Comparison of ENCODE assay signal across 9 cellular contexts in the genomic region with DNA sequence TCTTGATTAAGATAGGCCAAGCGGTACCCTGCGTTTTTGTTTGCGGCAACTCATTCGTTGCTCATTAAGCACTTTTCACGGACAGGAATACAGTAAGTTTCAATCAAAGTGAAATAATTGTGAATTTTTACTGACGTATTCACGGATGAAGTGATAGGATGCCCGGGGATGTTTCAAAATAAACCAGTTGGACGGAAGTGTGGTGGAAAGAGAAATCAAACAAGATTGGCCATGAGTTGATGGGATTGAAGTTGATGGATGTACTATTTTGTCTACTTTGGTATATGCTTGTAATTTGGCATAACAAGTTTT. TPM values are rescaled to one million over a fixed set of nuclear protein-coding genes. Genes with fewer than 3 reads are reported as not detected.
DNase-seq lines count a peak whose midpoint lies in the region; FAIRE-seq and TF ChIP-seq lines count a peak whose summit lies in the region.
"Had no signal": no experiment of that assay in that cellular context is flagged by ENCODE, and none has a peak within 500 bp of the region (broad histone marks: within the 10 kb centered on the region; RNA-seq: fewer than 3 reads in every experiment).

No MANE protein-coding gene starts in this region.

- H3K27me3 ChIP-seq in Peyer's patch: no peaks in the 10 kb centered on the region

- FAIRE-seq in GM12891 (lab: Jason Lieb, UNC): peak; percentile 20
- FAIRE-seq: colon had no signal

- no peaks in the 10 kb centered on the region for H3K9me3 ChIP-seq in Peyer's patch

- peaks cover 0 to 9% (median 4%) of the 10 kb centered on the region in 4 donors for H3K4me1 ChIP-seq in Peyer's patch

- DNase-seq in GM12891 (ENCODE audit: insufficient read length, low spot score): no peak
- DNase-seq in Peyer's patch: no peak
- DNase-seq in fibroblast of mammary gland (ENCODE audit: low read depth): no peak
- no peak for DNase-seq in retinal pigment epithelial cell (ENCODE audit: low read depth)
- DNase-seq in NCI-H2029 treated with DMSO at 0.1 percent for 48 hours (lab: John Stamatoyannopoulos, UW): no peak
- DNase-seq in SIG-M5 treated with dmso at 0.1 percent for 504 hours (lab: John Stamatoyannopoulos, UW; ENCODE audit: unreplicated experiment): no peak
- DNase-seq in foreskin melanocyte: no peak
- DNase-seq in iPS-NIHi7 (ENCODE audit: extremely low spot score): no peak

- peaks cover 0 to 8% (median 0%) of the 10 kb centered on the region in 3 donors for H3K36me3 ChIP-seq in Peyer's patch

- TF ChIP-seq POLR2A in GM12891 (IDR thresholded peaks at IDR 0.05; ENCODE audit: low read depth, low read length): no peak
- no peak for TF ChIP-seq POLR2A in Peyer's patch (IDR thresholded peaks at IDR 0.05)

- peak overlapping the region in 3 of 4 donors; percentile 76 to 84 (median 80) for H3K27ac ChIP-seq in Peyer's patch

- H3K4me3 ChIP-seq in Peyer's patch: peak overlapping the region; percentile 75 to 87 (median 79)
- peak overlapping the region; percentile 91 for H3K4me3 ChIP-seq in fibroblast of mammary gland (ENCODE audit: control insufficient read depth, low read depth, low read length)
- H3K4me3 ChIP-seq in retinal pigment epithelial cell (ENCODE audit: low read length): peak overlapping the region; percentile 89

- no peak for TF ChIP-seq CTCF in Peyer's patch (IDR thresholded peaks at IDR 0.05)
- no peak for TF ChIP-seq CTCF in fibroblast of mammary gland (conservative IDR thresholded peaks at IDR 0.05; ENCODE audit: control insufficient read depth, insufficient read depth, low read depth, low read length)
- no peak for TF ChIP-seq CTCF in retinal pigment epithelial cell (conservative IDR thresholded peaks at IDR 0.05; ENCODE audit: low read depth, low read length)

TF ChIP-seq in GM12891, 5 proteins besides CTCF, POLR2A, EP300 and RAD21:
- TF ChIP-seq PAX5 (IDR thresholded peaks at IDR 0.05; ENCODE audit: insufficient read depth, low read length, severe bottlenecking): no peak
- no peak for TF ChIP-seq TAF1 (IDR thresholded peaks at IDR 0.05; ENCODE audit: low read depth, low read length)
- no peak for TF ChIP-seq SPI1 (IDR thresholded peaks at IDR 0.05; ENCODE audit: low read depth, low read length)
- no peak for TF ChIP-seq POLR2AphosphoS5 (IDR thresholded peaks at IDR 0.05; ENCODE audit: low read depth, low read length)
- TF ChIP-seq POU2F2 (IDR thresholded peaks at IDR 0.05; ENCODE audit: low read depth, low read length): no peak

RNA-seq across cellular contexts. Expression of a gene that starts 0.5 kb away (rescaled TPM):
- polyA plus RNA-seq in GM12891 (2012; ENCODE audit: low read depth, missing spikeins): 9.4 TPM
- 10 to 100 TPM in 3 of 4 donors, 1 to 10 TPM in 1; 3.3 to 39.8 (median 30.5) TPM for total RNA-seq in Peyer's patch
